ENCODE assay signal across 8 cellular contexts in genomic region chr4:139665690-139666529, GRCh38. TPM values are rescaled to one million over a fixed set of nuclear protein-coding genes. Genes with fewer than 3 reads are reported as not detected.
A peak's percentile ranks its signal among the peaks of the same experiment; 100 is the strongest.
DNase-seq lines count a peak whose midpoint lies in the region; ATAC-seq, FAIRE-seq and TF ChIP-seq lines count a peak whose summit lies in the region.

Gene MGST2 (plus strand): TSS chr4:139665819. CDS start chr4:139666020, 201 bp downstream.

- no peak for TF ChIP-seq CTCF in pancreas (IDR thresholded peaks at IDR 0.05)

- H3K27me3 ChIP-seq in pancreas = no peaks in the 10 kb centered on the region

- H3K9ac ChIP-seq in ES-I3 (ENCODE audit: low read depth, low read length) = peak within 1 kb of the TSS; percentile 74

- ATAC-seq in GM21528 (IDR thresholded peaks at IDR 0.05; ENCODE audit: low FRiP score, unreplicated experiment) (peak; percentile 88), left cardiac atrium (peak; percentile 86 to 95), pancreas (peak; percentile 81 to 88 (median 86))

- H3K36me3 ChIP-seq in ES-I3 (ENCODE audit: insufficient read depth, low read length) (no peaks in the 10 kb centered on the region), pancreas (no peaks in the 10 kb centered on the region)

- H3K4me1 ChIP-seq in ES-I3 (ENCODE audit: insufficient read depth, low read length) = peaks cover 9% of the 10 kb centered on the region
- H3K4me1 ChIP-seq in pancreas = peaks cover 13 to 29% (median 25%) of the 10 kb centered on the region in 3 donors

- H3K27ac ChIP-seq in pancreas = peak within 1 kb of the TSS; percentile 72 to 94 (median 87)

- WGBS in pancreas, 2 donors = 0 to 1% methylated on average over 32 of the region's 32 CpGs

- peak; percentile 64 for DNase-seq in HuH-7 (ENCODE audit: low spot score)
- DNase-seq in RCC 7860 (ENCODE audit: low spot score) = peak; percentile 36
- DNase-seq in amygdala (lab: John Stamatoyannopoulos, UW) = peak in 33 of 56 donors; percentile 4 to 56 (median 28)
- peak; percentile 91 for DNase-seq in left cardiac atrium
- DNase-seq in pancreas = peak; percentile 73 to 88 (median 82)
- no peak for DNase-seq in NAMALWA (ENCODE audit: low spot score)

- no peaks in the 10 kb centered on the region; the same call in 1 of the 2 replicates for H3K9me3 ChIP-seq in ES-I3 (ENCODE audit: control insufficient read depth, insufficient read depth, low read length)
- no peaks in the 10 kb centered on the region for H3K9me3 ChIP-seq in pancreas

- intact Hi-C loops in left cardiac atrium (cut with DNase I) (no loop called here), pancreas (cut with DNase I) (no loop called here)

- H3K4me3 ChIP-seq in pancreas = peak within 1 kb of the TSS; percentile 18 to 52 (median 37)

- no peak for FAIRE-seq in RCC 7860 (lab: Jason Lieb, UNC)
- FAIRE-seq in pancreas (lab: Jason Lieb, UNC) = peak; percentile 51

RNA-seq across cellular contexts. Expression of gene MGST2, which starts in this region (rescaled TPM):
- total RNA-seq in left cardiac atrium (10 to 100 TPM; 87.4 to 95.1 TPM), pancreas (10 to 100 TPM; 23.9 to 48.2 (median 30.4) TPM)
- polyA plus RNA-seq in pancreas = 10 to 100 TPM; 52.8 to 60.8 TPM
